Comparison of ENCODE assay signal across 31 cellular contexts in genomic region chr10:74431816-74432215, GRCh38.
"Had no signal": no experiment of that assay in that cellular context is flagged by ENCODE, and none has a peak within 500 bp of the region (broad histone marks: within the 10 kb centered on the region; RNA-seq: fewer than 3 reads in every experiment).

No MANE protein-coding gene starts in this region.

- DNase-seq: activated effector memory CD4-positive, alpha-beta T cell treated with anti-CD3 and anti-CD28 coated beads, Interleukin-2, amount 50 U/mL, for 16 hours; activated effector memory CD4-positive, alpha-beta T cell treated with Interleukin-2 at 50 U/mL for 16 hours; activated gamma-delta T cell; activated gamma-delta T cell treated with Interleukin-2 at 50 U/mL for 16 hours; activated naive CD4-positive, alpha-beta T cell; activated naive CD4-positive, alpha-beta T cell treated with anti-CD3 and anti-CD28 coated beads for 36 hours; activated naive CD4-positive, alpha-beta T cell treated with anti-CD3 and anti-CD28 coated beads, Interleukin-2, amount 10 ng/mL, durations not matched to agents 7 days and 5 days; activated naive CD4-positive, alpha-beta T cell treated with anti-CD3 and anti-CD28 coated beads, Interleukin-2, amount 50 U/mL, for 16 hours; activated naive CD4-positive, alpha-beta T cell treated with Interleukin-2 at 50 U/mL for 16 hours; activated naive CD8-positive, alpha-beta T cell treated with anti-CD3 and anti-CD28 coated beads for 36 hours; activated naive CD8-positive, alpha-beta T cell treated with anti-CD3 and anti-CD28 coated beads, Interleukin-2, amount 10 ng/mL, durations not matched to agents 7 days and 5 days; activated naive CD8-positive, alpha-beta T cell treated with anti-CD3 and anti-CD28 coated beads, Interleukin-2, amount 50 U/mL, for 24 hours; activated T-cell treated with anti-CD3 and anti-CD28 coated beads, Interleukin-2, amount 50 U/mL, for 24 hours; activated T-cell treated with anti-CD3 and anti-CD28 coated beads, Interleukin-2, amount 50 U/mL, for 4 hours; activated T-cell treated with anti-CD3 and anti-CD28 coated beads, Interleukin-2, amount 50 U/mL, for 48 hours; activated T-cell treated with anti-CD3 and anti-CD28 coated beads, Interleukin-2, amount 50 U/mL, for 72 hours; adrenal gland; amniotic stem cell; amygdala; anterior cingulate cortex; aorta; body of pancreas; brain microvascular endothelial cell; caudate nucleus; central memory CD4-positive, alpha-beta T cell; cerebellar nuclear complex had no signal

- H3K27me3 ChIP-seq: adrenal gland, ascending aorta, body of pancreas, brain microvascular endothelial cell, breast epithelium, cardiac muscle cell had no signal

- H3K4me3 ChIP-seq: adrenal gland, ascending aorta, body of pancreas, breast epithelium, cardiac muscle cell had no signal

- ATAC-seq: activated naive CD4-positive, alpha-beta T cell treated with anti-CD3 and anti-CD28 coated beads, Interleukin-2, amount 50 U/mL, for 72 hours; activated naive CD8-positive, alpha-beta T cell treated with anti-CD3 and anti-CD28 coated beads, Interleukin-2, amount 50 U/mL, for 24 hours; activated T-cell treated with anti-CD3 and anti-CD28 coated beads, Interleukin-2, amount 50 U/mL, for 4 hours; activated T-cell treated with anti-CD3 and anti-CD28 coated beads, Interleukin-2, amount 50 U/mL, for 72 hours; activated T-helper 17 cell treated with anti-CD3 and anti-CD28 coated beads, Interleukin-2, amount 50 U/mL, for 72 hours; body of pancreas had no signal

- H3K27ac ChIP-seq: adrenal gland, ascending aorta, body of pancreas, brain microvascular endothelial cell, breast epithelium, cardiac muscle cell had no signal

- H3K9me3 ChIP-seq: adrenal gland, ascending aorta, body of pancreas, breast epithelium had no signal

- H3K36me3 ChIP-seq: adrenal gland, ascending aorta, brain microvascular endothelial cell, breast epithelium, cardiac muscle cell had no signal

- H3K4me1 ChIP-seq: ascending aorta, body of pancreas, breast epithelium had no signal
